Comparison of ENCODE assay signal across 8 cellular contexts in genomic region chr10:13890617-13891541, GRCh38.
DNase-seq lines count a peak whose midpoint lies in the region; ATAC-seq and TF ChIP-seq lines count a peak whose summit lies in the region.

No MANE protein-coding gene starts in this region.

- dilution Hi-C loops in mammary epithelial cell (cut with HindIII; ENCODE audit: low sequenced_read_pairs), result no loop called here

- no peak for TF ChIP-seq EP300 in stomach (IDR thresholded peaks at IDR 0.05)

- 8% methylated on average over 40 of the region's 41 CpGs for WGBS in mammary epithelial cell (ENCODE audit: low coverage, missing lambda C conversion rate)
- 11 to 14% (median 13%) methylated on average over 27 to 41 of the region's 41 CpGs for WGBS in stomach, 5 donors

- POLR2A ChIA-PET in HEK293T (lab: Yijun Ruan, JAX), result interaction anchor here (0.7 kb wide), 1 partner anchor 9 kb away, joined by 3 read pairs; no protein-coding TSS in a partner anchor

- no peaks in the 10 kb centered on the region for H4K20me1 ChIP-seq in mammary epithelial cell (ENCODE audit: insufficient read depth, low read length)

- peak overlapping the region; percentile 18 for H3K27ac ChIP-seq in mammary epithelial cell (ENCODE audit: insufficient read depth, low read depth, low read length)
- peak overlapping the region in 4 of 5 donors; percentile 47 to 77 (median 66) for H3K27ac ChIP-seq in stomach

- ATAC-seq in GM18870 (IDR thresholded peaks at IDR 0.05; ENCODE audit: unreplicated experiment), result no peak

- in situ Hi-C loops in mammary epithelial cell (cut with MboI; ENCODE audit: low sequenced_read_pairs in 2 of 2), result no loop called here

- BruUV-seq in mammary epithelial cell (replicated peaks; lab: Mats Ljungman, UMichigan), result no TSS peak

- DNase-seq in AG08396 (ENCODE audit: low spot score) (peak; percentile 44), HEK293T (ENCODE audit: extremely low spot score) (no peak), mammary epithelial cell (no peak), kidney epithelial cell (ENCODE audit: low read depth) (no peak), stomach (no peak), activated gamma-delta T cell treated with Interleukin-2 at 50 U/mL for 16 hours (no peak)
- no peak for DNase-seq in NK-92 treated with Interleukin-12 subunit alpha and Interleukin-12 subunit beta, amount 100 ng/mL, for 24 hours (lab: John Stamatoyannopoulos, UW)

- H2AFZ ChIP-seq in mammary epithelial cell (ENCODE audit: low read depth, low read length), result peak overlapping the region; percentile 96

- H3K36me3 ChIP-seq in mammary epithelial cell (ENCODE audit: insufficient read depth, low read length) (no peaks in the 10 kb centered on the region), kidney epithelial cell (ENCODE audit: control insufficient read depth, insufficient read depth, low read length) (no peaks in the 10 kb centered on the region), stomach (no peaks in the 10 kb centered on the region)

- H3K27me3 ChIP-seq in mammary epithelial cell (ENCODE audit: insufficient read depth, low read length) (no peaks in the 10 kb centered on the region), kidney epithelial cell (ENCODE audit: control insufficient read depth, insufficient read depth, low read length) (no peaks in the 10 kb centered on the region), stomach (peaks cover 0 to 57% (median 22%) of the 10 kb centered on the region in 3 donors)

- TF ChIP-seq CTCF in mammary epithelial cell (conservative IDR thresholded peaks at IDR 0.05 in 1 of 2, IDR thresholded peaks at IDR 0.05 in 1 of 2; ENCODE audit: extremely low read depth in 1 of 2, insufficient read depth in 1 of 2, low read depth in 1 of 2, low read length in 2 of 2) (no peak), kidney epithelial cell (IDR thresholded peaks at IDR 0.05; ENCODE audit: insufficient read depth, low read length, poor library complexity, severe bottlenecking) (no peak), stomach (IDR thresholded peaks at IDR 0.05) (no peak)

- intact Hi-C loops in mammary epithelial cell (cut with micrococcal nuclease), result loop anchor here (5.0 kb wide), 1 partner anchor 89 kb away; no protein-coding TSS in a partner anchor
- intact Hi-C loops in stomach (cut with DNase I; ENCODE audit: low total_unique reads), result no loop called here

- peaks cover 48% of the 10 kb centered on the region for H3K79me2 ChIP-seq in mammary epithelial cell (ENCODE audit: insufficient read depth, low read length)

- TF ChIP-seq POLR2A in stomach (IDR thresholded peaks at IDR 0.05), result no peak

- H3K9ac ChIP-seq in mammary epithelial cell (ENCODE audit: insufficient read depth, low read length), result peak overlapping the region; percentile 58

- H3K4me3 ChIP-seq in mammary epithelial cell (replicated peaks in 1 of 3; ENCODE audit: insufficient read depth in 1 of 3, low read depth in 2 of 3, low read length in 3 of 3) (peak overlapping the region; percentile 44 to 67 (median 53)), kidney epithelial cell (ENCODE audit: low read depth, low read length) (peak overlapping the region; percentile 61), stomach (peak overlapping the region; percentile 44 to 51 (median 50))

- H3K4me1 ChIP-seq in mammary epithelial cell (ENCODE audit: insufficient read depth, low read length) (peaks cover 39% of the 10 kb centered on the region), stomach (peaks cover 0 to 24% (median 15%) of the 10 kb centered on the region in 4 donors)

- H3K9me3 ChIP-seq in mammary epithelial cell (replicated peaks; ENCODE audit: insufficient read depth, low read length) (no peaks in the 10 kb centered on the region), stomach (no peaks in the 10 kb centered on the region)

- CTCF ChIA-PET in HEK293T (lab: Yijun Ruan, JAX) (no interaction called here), mammary epithelial cell (lab: Charles Lee; ENCODE audit: low non-redundant PET) (no interaction called here)

- peak overlapping the region; percentile 87 for H3K4me2 ChIP-seq in mammary epithelial cell (ENCODE audit: insufficient read depth, low read depth, low read length)

TF ChIP-seq in HEK293T, 16 proteins besides CTCF, POLR2A, EP300 and RAD21:
- TF ChIP-seq L3MBTL2 (conservative IDR thresholded peaks at IDR 0.05) (peak; percentile 32; the same call in 1 of the 2 replicates), FOXM1 (IDR thresholded peaks at IDR 0.05; ENCODE audit: borderline replicate concordance) (no peak), ARNT (IDR thresholded peaks at IDR 0.05) (no peak), BHLHE40 (IDR thresholded peaks at IDR 0.05; ENCODE audit: borderline replicate concordance) (no peak)
